ENCODE assay signal across 14 cellular contexts in genomic region chr18:45156941-45157340, GRCh38.
"Had no signal": no experiment of that assay in that cellular context is flagged by ENCODE, and none has a peak within 500 bp of the region (broad histone marks: within the 10 kb centered on the region; RNA-seq: fewer than 3 reads in every experiment).

No MANE protein-coding gene starts in this region.

- H3K36me3 Mint-ChIP-seq: activated CD8-positive, alpha-beta memory T cell treated with anti-CD3 and anti-CD28 coated beads, Interleukin-2, amount 10 ng/mL, durations not matched to agents 7 days and 5 days; activated naive CD8-positive, alpha-beta T cell treated with anti-CD3 and anti-CD28 coated beads for 36 hours; mesothelial cell of epicardium had no signal

- ATAC-seq: activated CD8-positive, alpha-beta memory T cell treated with anti-CD3 and anti-CD28 coated beads, Interleukin-2, amount 10 ng/mL, durations not matched to agents 7 days and 5 days had no signal

- H3K27ac Mint-ChIP-seq: activated CD8-positive, alpha-beta memory T cell treated with anti-CD3 and anti-CD28 coated beads, Interleukin-2, amount 10 ng/mL, durations not matched to agents 7 days and 5 days; activated naive CD8-positive, alpha-beta T cell treated with anti-CD3 and anti-CD28 coated beads for 36 hours; activated T-cell treated with anti-CD3 and anti-CD28 coated beads, Interleukin-2, amount 50 U/mL, for 24 hours; mesothelial cell of epicardium had no signal

- DNase-seq: activated CD8-positive, alpha-beta memory T cell treated with anti-CD3 and anti-CD28 coated beads, Interleukin-2, amount 10 ng/mL, durations not matched to agents 7 days and 5 days; activated gamma-delta T cell; activated naive CD8-positive, alpha-beta T cell treated with anti-CD3 and anti-CD28 coated beads for 36 hours; activated T-cell treated with anti-CD3 and anti-CD28 coated beads, Interleukin-2, amount 50 U/mL, for 24 hours; aorta; esophagus squamous epithelium; kidney glomerular epithelial cell; retina; small intestine; trophoblast cell had no signal

- H3K36me3 ChIP-seq: cardiac muscle cell, esophagus squamous epithelium had no signal

- H3K4me1 Mint-ChIP-seq: activated CD8-positive, alpha-beta memory T cell treated with anti-CD3 and anti-CD28 coated beads, Interleukin-2, amount 10 ng/mL, durations not matched to agents 7 days and 5 days; activated naive CD8-positive, alpha-beta T cell treated with anti-CD3 and anti-CD28 coated beads for 36 hours had no signal

- H3K27ac ChIP-seq: cardiac muscle cell, esophagus squamous epithelium, hepatocyte, parathyroid adenoma had no signal

- H3K4me1 ChIP-seq: parathyroid adenoma had no signal

- H3K9me3 ChIP-seq: esophagus squamous epithelium had no signal

- H3K4me3 ChIP-seq: cardiac muscle cell, esophagus squamous epithelium, hepatocyte had no signal

- H3K4me3 Mint-ChIP-seq: activated CD8-positive, alpha-beta memory T cell treated with anti-CD3 and anti-CD28 coated beads, Interleukin-2, amount 10 ng/mL, durations not matched to agents 7 days and 5 days; activated naive CD8-positive, alpha-beta T cell treated with anti-CD3 and anti-CD28 coated beads for 36 hours; activated T-cell treated with anti-CD3 and anti-CD28 coated beads, Interleukin-2, amount 50 U/mL, for 24 hours; mesothelial cell of epicardium had no signal

- H3K9me3 Mint-ChIP-seq: activated naive CD8-positive, alpha-beta T cell treated with anti-CD3 and anti-CD28 coated beads for 36 hours; activated T-cell treated with anti-CD3 and anti-CD28 coated beads, Interleukin-2, amount 50 U/mL, for 24 hours; mesothelial cell of epicardium had no signal

- H3K27me3 ChIP-seq: cardiac muscle cell, esophagus squamous epithelium, hepatocyte had no signal
